ENCODE assay signal across 1 cellular context in genomic region chr11:64409707-64410395, GRCh38.
A peak's percentile ranks its signal among the peaks of the same experiment; 100 is the strongest.
TF ChIP-seq lines count a peak whose summit lies in the region.

No MANE protein-coding gene starts in this region.

TF ChIP-seq in HEK293, 187 proteins besides CTCF, POLR2A, EP300 and RAD21 (continued from another document):
- no peak for TF ChIP-seq ZNF692 (tag by site-specific recombination; IDR thresholded peaks at IDR 0.05)
- TF ChIP-seq ZNF335 (tag by site-specific recombination; conservative IDR thresholded peaks at IDR 0.05): peak; percentile 76
- no peak for TF ChIP-seq ZNF624 (tag by site-specific recombination; IDR thresholded peaks at IDR 0.05)
- TF ChIP-seq ZNF239 (tag by site-specific recombination; IDR thresholded peaks at IDR 0.05): no peak
- TF ChIP-seq ZNF843 (tag by site-specific recombination; IDR thresholded peaks at IDR 0.05): peak; percentile 73
- peak; percentile 9; the same call in 1 of the 2 replicates for TF ChIP-seq ZFHX2 (tag by site-specific recombination; conservative IDR thresholded peaks at IDR 0.05)
- no peak for TF ChIP-seq ZNF157 (tag by site-specific recombination; IDR thresholded peaks at IDR 0.05)
- TF ChIP-seq ZNF645 (tag by site-specific recombination; IDR thresholded peaks at IDR 0.05): no peak
- TF ChIP-seq ZNF133 (tag by site-specific recombination; IDR thresholded peaks at IDR 0.05): no peak
- TF ChIP-seq ZSCAN23 (tag by site-specific recombination; IDR thresholded peaks at IDR 0.05): no peak
- TF ChIP-seq ZNF704 (tag by site-specific recombination; IDR thresholded peaks at IDR 0.05): no peak
- no peak for TF ChIP-seq ZNF521 (tag by site-specific recombination; IDR thresholded peaks at IDR 0.05)
- no peak for TF ChIP-seq ZNF561 (tag by site-specific recombination; IDR thresholded peaks at IDR 0.05; ENCODE audit: borderline replicate concordance)
- no peak for TF ChIP-seq ZNF23 (tag by site-specific recombination; IDR thresholded peaks at IDR 0.05; ENCODE audit: borderline replicate concordance)
- TF ChIP-seq ZNF777 (tag by site-specific recombination; IDR thresholded peaks at IDR 0.05; ENCODE audit: borderline replicate concordance): no peak
- TF ChIP-seq ZNF398 (tag by site-specific recombination; IDR thresholded peaks at IDR 0.05): peak; percentile 43; the same call in 1 of the 2 replicates
- no peak for TF ChIP-seq PRDM10 (tag by site-specific recombination; IDR thresholded peaks at IDR 0.05)
- TF ChIP-seq ZNF596 (tag by site-specific recombination; IDR thresholded peaks at IDR 0.05): no peak
- TF ChIP-seq ZBTB8A (tag by site-specific recombination; IDR thresholded peaks at IDR 0.05): peak; percentile 43; the same call in 1 of the 2 replicates
- no peak for TF ChIP-seq ZNF433 (tag by site-specific recombination; IDR thresholded peaks at IDR 0.05; ENCODE audit: low read depth)
- no peak for TF ChIP-seq ZNF280D (tag by site-specific recombination; IDR thresholded peaks at IDR 0.05)
